In genomic region chr9:101484046-101484445, GRCh38 we compare ENCODE assay signal across 32 cellular contexts. TPM values are rescaled to one million over a fixed set of nuclear protein-coding genes. Genes with fewer than 3 reads are reported as not detected.
"Had no signal": no experiment of that assay in that cellular context is flagged by ENCODE, and none has a peak within 500 bp of the region (broad histone marks: within the 10 kb centered on the region; RNA-seq: fewer than 3 reads in every experiment).

No MANE protein-coding gene starts in this region.

- H3K36me3 ChIP-seq: ascending aorta, colonic mucosa, esophagus squamous epithelium, heart left ventricle, WERI-Rb-1 had no signal

- H3K4me3 Mint-ChIP-seq: activated B cell treated with CpG ODN at 0.5 μM for 24 hours; activated CD8-positive, alpha-beta T cell treated with anti-CD3 and anti-CD28 coated beads for 36 hours; activated naive CD4-positive, alpha-beta T cell treated with anti-CD3 and anti-CD28 coated beads for 36 hours; activated naive CD8-positive, alpha-beta T cell treated with anti-CD3 and anti-CD28 coated beads, Interleukin-2, amount 10 ng/mL, durations not matched to agents 7 days and 5 days; activated T-cell treated with anti-CD3 and anti-CD28 coated beads, Interleukin-2, amount 50 U/mL, for 4 hours; activated T-helper 17 cell treated with anti-CD3 and anti-CD28 coated beads, Interleukin-2, amount 50 U/mL, for 72 hours; T-helper 17 cell; T-helper 2 cell treated with Interferon-gamma antibody and Interleukin-4, amounts not matched to agents 5 μg/mL and 100 μg/mL, for 36 hours had no signal

- H3K9me3 Mint-ChIP-seq: activated B cell treated with CpG ODN at 0.5 μM for 24 hours; activated CD8-positive, alpha-beta T cell treated with anti-CD3 and anti-CD28 coated beads for 36 hours; activated naive CD4-positive, alpha-beta T cell treated with anti-CD3 and anti-CD28 coated beads for 36 hours; activated naive CD4-positive, alpha-beta T cell treated with anti-CD3 and anti-CD28 coated beads, Interleukin-2, amount 50 U/mL, for 72 hours; activated naive CD8-positive, alpha-beta T cell treated with anti-CD3 and anti-CD28 coated beads, Interleukin-2, amount 10 ng/mL, durations not matched to agents 7 days and 5 days; activated T-cell treated with anti-CD3 and anti-CD28 coated beads, Interleukin-2, amount 50 U/mL, for 4 hours; activated T-helper 17 cell treated with anti-CD3 and anti-CD28 coated beads, Interleukin-2, amount 50 U/mL, for 72 hours; T-helper 2 cell treated with Interferon-gamma antibody and Interleukin-4, amounts not matched to agents 5 μg/mL and 100 μg/mL, for 36 hours had no signal

- DNase-seq: activated B cell treated with CpG ODN at 0.5 μM for 24 hours; activated CD4-positive, alpha-beta T cell treated with anti-CD3 and anti-CD28 coated beads for 48 hours; activated CD4-positive, alpha-beta T cell treated with anti-CD3 and anti-CD28 coated beads, Interleukin-2, amount 50 U/mL, for 1 hour; activated CD4-positive, alpha-beta T cell treated with anti-CD3 and anti-CD28 coated beads, Interleukin-2, amount 50 U/mL, for 48 hours; activated CD8-positive, alpha-beta memory T cell treated with anti-CD3 and anti-CD28 coated beads for 24 hours; activated CD8-positive, alpha-beta T cell treated with anti-CD3 and anti-CD28 coated beads for 36 hours; activated effector memory CD4-positive, alpha-beta T cell treated with Interleukin-2 at 50 U/mL for 16 hours; activated naive CD4-positive, alpha-beta T cell treated with anti-CD3 and anti-CD28 coated beads for 36 hours; activated naive CD8-positive, alpha-beta T cell treated with anti-CD3 and anti-CD28 coated beads, Interleukin-2, amount 10 ng/mL, durations not matched to agents 7 days and 5 days; activated T-cell treated with anti-CD3 and anti-CD28 coated beads, Interleukin-2, amount 50 U/mL, for 4 hours; caudate nucleus; cerebellar nuclear complex; colonic mucosa; effector CD8-positive, alpha-beta T cell; esophagus squamous epithelium; foreskin melanocyte; heart left ventricle; SW 1271; T-helper 1 cell; T-helper 17 cell; T1000; WERI-Rb-1 had no signal

- H3K36me3 Mint-ChIP-seq: activated naive CD4-positive, alpha-beta T cell treated with anti-CD3 and anti-CD28 coated beads, Interleukin-2, amount 50 U/mL, for 72 hours; activated naive CD8-positive, alpha-beta T cell treated with anti-CD3 and anti-CD28 coated beads, Interleukin-2, amount 10 ng/mL, durations not matched to agents 7 days and 5 days had no signal

- H3K27ac Mint-ChIP-seq: activated B cell treated with CpG ODN at 0.5 μM for 24 hours; activated CD8-positive, alpha-beta T cell treated with anti-CD3 and anti-CD28 coated beads for 36 hours; activated naive CD4-positive, alpha-beta T cell treated with anti-CD3 and anti-CD28 coated beads for 36 hours; activated naive CD4-positive, alpha-beta T cell treated with anti-CD3 and anti-CD28 coated beads, Interleukin-2, amount 50 U/mL, for 72 hours; activated naive CD8-positive, alpha-beta T cell treated with anti-CD3 and anti-CD28 coated beads, Interleukin-2, amount 10 ng/mL, durations not matched to agents 7 days and 5 days; activated T-helper 17 cell treated with anti-CD3 and anti-CD28 coated beads, Interleukin-2, amount 50 U/mL, for 72 hours; T-helper 17 cell; T-helper 2 cell treated with Interferon-gamma antibody and Interleukin-4, amounts not matched to agents 5 μg/mL and 100 μg/mL, for 36 hours had no signal

- ATAC-seq: activated CD4-positive, CD25-positive, alpha-beta regulatory T cell treated with anti-CD3 and anti-CD28 coated beads, Interleukin-2, amount 50 U/mL, for 24 hours; activated CD8-positive, alpha-beta T cell treated with anti-CD3 and anti-CD28 coated beads for 36 hours; activated naive CD4-positive, alpha-beta T cell treated with anti-CD3 and anti-CD28 coated beads, Interleukin-2, amount 50 U/mL, for 72 hours; activated T-cell treated with anti-CD3 and anti-CD28 coated beads, Interleukin-2, amount 50 U/mL, for 4 hours; activated T-helper 17 cell treated with anti-CD3 and anti-CD28 coated beads, Interleukin-2, amount 50 U/mL, for 72 hours; heart left ventricle; T-helper 17 cell had no signal

- H3K4me1 Mint-ChIP-seq: activated T-helper 17 cell treated with anti-CD3 and anti-CD28 coated beads, Interleukin-2, amount 50 U/mL, for 72 hours had no signal

- H3K27ac ChIP-seq: ascending aorta, colonic mucosa, epithelial cell of prostate, heart left ventricle, WERI-Rb-1 had no signal

- H3K4me3 ChIP-seq: ascending aorta, colonic mucosa, esophagus squamous epithelium, heart left ventricle had no signal

- FAIRE-seq: endometrium, endothelial cell of umbilical vein had no signal

- H3K27me3 ChIP-seq: ascending aorta, colonic mucosa had no signal

- H3K9me3 ChIP-seq: ascending aorta, colonic mucosa, esophagus squamous epithelium, heart left ventricle had no signal

RNA-seq across cellular contexts. Expression of gene ALDOB, which starts 48.5 kb away (rescaled TPM):
- total RNA-seq: activated B cell treated with CpG ODN at 0.5 μM for 24 hours; activated CD8-positive, alpha-beta T cell treated with anti-CD3 and anti-CD28 coated beads for 36 hours; activated naive CD4-positive, alpha-beta T cell treated with anti-CD3 and anti-CD28 coated beads for 36 hours; activated naive CD4-positive, alpha-beta T cell treated with anti-CD3 and anti-CD28 coated beads, Interleukin-2, amount 50 U/mL, for 72 hours; activated naive CD8-positive, alpha-beta T cell treated with anti-CD3 and anti-CD28 coated beads, Interleukin-2, amount 10 ng/mL, durations not matched to agents 7 days and 5 days; activated T-helper 17 cell treated with anti-CD3 and anti-CD28 coated beads, Interleukin-2, amount 50 U/mL, for 72 hours; endothelial cell of umbilical vein; esophagus squamous epithelium; fibroblast of lung; fibroblast of villous mesenchyme; T-helper 17 cell had no signal
- polyA plus RNA-seq: endothelial cell of umbilical vein, fibroblast of lung had no signal
